ENCODE assay signal across 8 cellular contexts in genomic region chr17:27293359-27293897, GRCh38. TPM values are rescaled to one million over a fixed set of nuclear protein-coding genes. Genes with fewer than 3 reads are reported as not detected.
DNase-seq lines count a peak whose midpoint lies in the region; ATAC-seq and TF ChIP-seq lines count a peak whose summit lies in the region.

No MANE protein-coding gene starts in this region.

- H3K27me3 Mint-ChIP-seq in activated T-cell treated with anti-CD3 and anti-CD28 coated beads, Interleukin-2, amount 50 U/mL, for 4 hours (ENCODE audit: low read depth): no peaks in the 10 kb centered on the region

- no peak for TF ChIP-seq CTCF in heart right ventricle (IDR thresholded peaks at IDR 0.05)

- H3K4me1 ChIP-seq in heart right ventricle (peaks cover 3 to 39% (median 30%) of the 10 kb centered on the region in 9 donors), iPS-18a (ENCODE audit: control insufficient read depth, low read depth, low read length) (peaks cover 10% of the 10 kb centered on the region)

- WGBS in heart right ventricle, 2 donors: 89 to 90% methylated on average over 15 of the region's 15 CpGs

- peaks cover 0 to 14% (median 0%) of the 10 kb centered on the region in 9 donors for H3K36me3 ChIP-seq in heart right ventricle
- H3K36me3 ChIP-seq in iPS-18a (ENCODE audit: control insufficient read depth, low read depth, low read length): no peaks in the 10 kb centered on the region

- ATAC-seq in heart right ventricle (peak in 1 of 8 donors; percentile 14), GM19452 (IDR thresholded peaks at IDR 0.05; ENCODE audit: unreplicated experiment) (no peak), HG03045 (IDR thresholded peaks at IDR 0.05; ENCODE audit: unreplicated experiment) (no peak)
- ATAC-seq in activated T-cell treated with anti-CD3 and anti-CD28 coated beads, Interleukin-2, amount 50 U/mL, for 4 hours: no peak
- no peak for ATAC-seq in stimulated activated naive CD8-positive, alpha-beta T cell treated with anti-CD3 and anti-CD28 coated beads, Interleukin-15, Interleukin-2, amounts not matched to agents 100 U/mL and 50 U/mL, for 24 hours

- H3K4me3 ChIP-seq in heart right ventricle (peak overlapping the region in 9 of 10 donors; percentile 77 to 98 (median 90)), iPS-18a (ENCODE audit: low read length) (peak overlapping the region; percentile 97)

- intact Hi-C loops in heart right ventricle (cut with DNase I) (loop anchor here in 8 of 10 donors (5.0 to 10.0 kb wide), 4 partner anchors 39 to 51 kb away; no protein-coding TSS in a partner anchor), cardiac septum (cut with DNase I) (loop anchor here (5.0 kb wide), 1 partner anchor 89 kb away; no protein-coding TSS in a partner anchor)

- H3K4me3 Mint-ChIP-seq in activated T-cell treated with anti-CD3 and anti-CD28 coated beads, Interleukin-2, amount 50 U/mL, for 4 hours: peak overlapping the region; percentile 98

- DNase-seq in heart right ventricle (no peak), cardiac septum (ENCODE audit: low spot score) (no peak), DMS 273 treated with DMSO at 0.1 percent for 48 hours (lab: John Stamatoyannopoulos, UW) (no peak)
- no peak for DNase-seq in activated T-cell treated with anti-CD3 and anti-CD28 coated beads, Interleukin-2, amount 50 U/mL, for 4 hours
- DNase-seq in stimulated activated naive CD8-positive, alpha-beta T cell treated with anti-CD3 and anti-CD28 coated beads, Interleukin-15, Interleukin-2, amounts not matched to agents 100 U/mL and 50 U/mL, for 24 hours: peak; percentile 21

- peak overlapping the region; percentile 37 for H3K9ac ChIP-seq in iPS-18a (ENCODE audit: low read length)

- H3K4me1 Mint-ChIP-seq in activated T-cell treated with anti-CD3 and anti-CD28 coated beads, Interleukin-2, amount 50 U/mL, for 4 hours (ENCODE audit: low read depth): peaks cover 36% of the 10 kb centered on the region

- H3K9me3 ChIP-seq in heart right ventricle (no peaks in the 10 kb centered on the region), iPS-18a (ENCODE audit: control insufficient read depth, low read depth, low read length) (no peaks in the 10 kb centered on the region)

- H3K27ac ChIP-seq in heart right ventricle (peak overlapping the region; percentile 87 to 100 (median 100)), iPS-18a (ENCODE audit: low read length) (peak overlapping the region; percentile 63)

- no peaks in the 10 kb centered on the region for H3K36me3 Mint-ChIP-seq in activated T-cell treated with anti-CD3 and anti-CD28 coated beads, Interleukin-2, amount 50 U/mL, for 4 hours (ENCODE audit: insufficient read depth)

- no peaks in the 10 kb centered on the region for H3K27me3 ChIP-seq in heart right ventricle
- H3K27me3 ChIP-seq in iPS-18a (ENCODE audit: control insufficient read depth, insufficient read depth, low read length): no peaks in the 10 kb centered on the region

- no peaks in the 10 kb centered on the region for H3K9me3 Mint-ChIP-seq in activated T-cell treated with anti-CD3 and anti-CD28 coated beads, Interleukin-2, amount 50 U/mL, for 4 hours

RNA-seq across cellular contexts. Expression of gene WSB1, which starts 0.5 kb away (rescaled TPM):
- total RNA-seq in heart right ventricle (10 to 100 TPM; 50.0 to 94.2 (median 60.5) TPM), cardiac septum (94.1 TPM)
- polyA plus RNA-seq in heart right ventricle: 100 to 1,000 TPM in 1 of 2 donors, 10 to 100 TPM in 1; 42.5 to 125 TPM
- 10 to 100 TPM; 65.9 to 76.9 (median 73.2) TPM for total RNA-seq in activated T-cell treated with anti-CD3 and anti-CD28 coated beads, Interleukin-2, amount 50 U/mL, for 4 hours
